Comparison of ENCODE assay signal across 9 cellular contexts in the genomic region with DNA sequence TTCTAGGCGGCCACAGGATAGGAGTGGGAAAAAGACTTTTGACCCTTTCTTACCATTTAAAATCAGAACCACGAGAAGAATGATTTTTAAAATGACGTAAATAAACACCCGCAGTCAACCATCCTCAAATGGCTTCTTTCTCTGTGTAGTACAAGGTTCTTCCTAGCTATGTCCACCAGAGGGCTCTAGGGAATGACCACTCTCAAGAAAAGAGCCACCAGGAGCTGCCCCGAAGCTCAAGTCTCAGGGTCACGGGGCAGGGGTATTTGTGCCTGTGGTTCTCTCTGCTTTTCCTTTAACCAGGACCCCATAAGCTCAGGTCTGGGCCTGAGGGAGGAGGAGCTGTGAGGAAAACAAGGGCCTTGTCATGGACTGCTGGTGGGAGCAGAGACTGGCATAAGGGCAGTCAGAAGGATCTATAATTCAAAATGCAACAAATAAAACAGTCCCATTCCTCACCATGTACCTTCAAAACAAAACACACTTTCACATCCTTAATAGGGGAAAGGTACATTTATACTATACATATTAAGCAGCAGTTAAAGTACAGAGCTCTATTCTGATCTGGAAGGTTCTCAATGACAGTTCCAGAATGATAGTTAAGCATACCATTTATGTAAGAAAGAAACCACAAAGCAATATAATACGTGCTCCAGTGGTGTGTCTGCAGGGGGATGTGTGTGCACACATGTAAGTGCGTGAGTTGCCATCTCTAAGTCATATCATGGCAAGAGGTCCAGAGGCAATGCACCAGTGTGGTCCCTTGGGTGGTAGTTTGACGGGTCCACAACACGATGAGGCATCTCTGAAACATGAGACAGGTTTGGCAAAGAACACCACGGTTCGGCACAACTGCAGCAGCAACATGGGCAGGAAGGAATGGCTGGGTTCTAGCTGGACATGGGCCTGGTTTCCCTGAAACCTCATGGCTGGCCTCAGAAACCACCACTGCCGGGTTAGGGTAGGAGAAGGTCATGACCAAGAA. TPM values are rescaled to one million over a fixed set of nuclear protein-coding genes. Genes with fewer than 3 reads are reported as not detected.
DNase-seq lines count a peak whose midpoint lies in the region; ATAC-seq and TF ChIP-seq lines count a peak whose summit lies in the region.
"Had no signal": no experiment of that assay in that cellular context is flagged by ENCODE, and none has a peak within 500 bp of the region (broad histone marks: within the 10 kb centered on the region; RNA-seq: fewer than 3 reads in every experiment).

No MANE protein-coding gene starts in this region.

- intact Hi-C loops in left ventricle myocardium inferior (cut with micrococcal nuclease), result no loop called here

- H3K9me3 ChIP-seq in SJCRH30 (replicated peaks), result no peaks in the 10 kb centered on the region
- no peaks in the 10 kb centered on the region for H3K9me3 ChIP-seq in left ventricle myocardium inferior (replicated peaks)
- H3K9me3 ChIP-seq in upper lobe of left lung, result no peaks in the 10 kb centered on the region

- 76 to 85% methylated on average over 12 to 13 of the region's 13 CpGs for WGBS in upper lobe of left lung, 2 donors

- no peak for TF ChIP-seq POLR2A in upper lobe of left lung (IDR thresholded peaks at IDR 0.05)

- H3K4me1 ChIP-seq in SJCRH30 (no peaks in the 10 kb centered on the region), left ventricle myocardium inferior (no peaks in the 10 kb centered on the region), upper lobe of left lung (no peaks in the 10 kb centered on the region)

- no peak for TF ChIP-seq EP300 in upper lobe of left lung (IDR thresholded peaks at IDR 0.05)

- H3K27me3 ChIP-seq in SJCRH30, result no peaks in the 10 kb centered on the region; the same call in 1 of the 2 replicates
- peaks cover 31% of the 10 kb centered on the region for H3K27me3 ChIP-seq in left ventricle myocardium inferior (ENCODE audit: low read depth)
- H3K27me3 ChIP-seq in upper lobe of left lung, result no peaks in the 10 kb centered on the region

- DNase-seq in SIG-M5 treated with dmso at 0.1 percent for 504 hours (lab: John Stamatoyannopoulos, UW; ENCODE audit: unreplicated experiment), result peak; percentile 16
- DNase-seq in SIG-M5 (lab: John Stamatoyannopoulos, UW), result no peak
- peak; percentile 7 to 45 for DNase-seq in SJCRH30
- DNase-seq in left ventricle myocardium inferior, result no peak
- no peak for DNase-seq in upper lobe of left lung
- no peak for DNase-seq in NCI-H187 treated with DMSO at 0.1 percent for 48 hours (lab: John Stamatoyannopoulos, UW)
- DNase-seq in HCEC 1CT, result no peak
- DNase-seq: CD4-positive, CD25-positive, alpha-beta regulatory T cell had no signal

- H3K4me3 ChIP-seq in SJCRH30 (no peak overlapping the region), left ventricle myocardium inferior (no peak overlapping the region), upper lobe of left lung (no peak overlapping the region)

- peak in 1 of 2 donors; percentile 50 for ATAC-seq in upper lobe of left lung (ENCODE audit: low FRiP score in 2 of 2)
- no peak for ATAC-seq in GM18511 (IDR thresholded peaks at IDR 0.05; ENCODE audit: unreplicated experiment)

- H3K36me3 ChIP-seq in SJCRH30, result no peaks in the 10 kb centered on the region
- no peaks in the 10 kb centered on the region for H3K36me3 ChIP-seq in left ventricle myocardium inferior
- H3K36me3 ChIP-seq in upper lobe of left lung, result no peaks in the 10 kb centered on the region

- TF ChIP-seq CTCF in left ventricle myocardium inferior (IDR thresholded peaks at IDR 0.05; ENCODE audit: borderline replicate concordance), result peak; percentile 63
- peak in 4 of 6 experiments; percentile 18 to 59 (median 30) for TF ChIP-seq CTCF in upper lobe of left lung (IDR thresholded peaks at IDR 0.05)

- no peak overlapping the region for H3K27ac ChIP-seq in SJCRH30
- no peak overlapping the region for H3K27ac ChIP-seq in left ventricle myocardium inferior (replicated peaks)
- H3K27ac ChIP-seq in upper lobe of left lung, result no peak overlapping the region

RNA-seq across cellular contexts. Expression of a gene that starts 18.6 kb away (rescaled TPM):
- 0.04 TPM in 1 of 2 replicates, not detected in the other for total RNA-seq in SJCRH30 (2014; rRNA removed; shearing (Covaris generic))
- total RNA-seq in left ventricle myocardium inferior (not detected), upper lobe of left lung (1 to 10 TPM in 4 of 6 donors, under 1 TPM in 2; 0.89 to 1.4 (median 1.1) TPM)
- total RNA-seq: CD4-positive, CD25-positive, alpha-beta regulatory T cell had no signal

Comparison
In these comparisons a context has a peak if more than half of its experiments do, and no peak if none do; other contexts are left out.
1. DNase-seq: peak in SIG-M5 treated with dmso at 0.1 percent for 504 hours (single experiment) and SJCRH30 (2 of 2); none in SIG-M5 (single experiment), left ventricle myocardium inferior (single experiment), upper lobe of left lung (0 of 2), NCI-H187 treated with DMSO at 0.1 percent for 48 hours (single experiment) and HCEC 1CT (single experiment).